Comparison of ENCODE assay signal across 8 cellular contexts in genomic region chr11:64778223-64778472, GRCh38. TPM values are rescaled to one million over a fixed set of nuclear protein-coding genes. Genes with fewer than 3 reads are reported as not detected.
A peak's percentile ranks its signal among the peaks of the same experiment; 100 is the strongest.
DNase-seq lines count a peak whose midpoint lies in the region; ATAC-seq and TF ChIP-seq lines count a peak whose summit lies in the region.

No MANE protein-coding gene starts in this region.

- peak overlapping the region; percentile 94 for H3K9ac ChIP-seq in HUES6 (ENCODE audit: low read length)

- peak overlapping the region; percentile 93 for H3K27ac ChIP-seq in HUES6 (ENCODE audit: low read depth, low read length)
- H3K27ac ChIP-seq in dorsolateral prefrontal cortex = peak overlapping the region; percentile 82 to 100 (median 98)

- peak; percentile 15 for ATAC-seq in GM19023 (IDR thresholded peaks at IDR 0.05; ENCODE audit: unreplicated experiment)

- TF ChIP-seq CTCF in dorsolateral prefrontal cortex (IDR thresholded peaks at IDR 0.05 in 54 of 56, conservative IDR thresholded peaks at IDR 0.05 in 2 of 56; ENCODE audit: low read depth in 1 of 56, partially characterized antibody in 56 of 56) = no peak
- TF ChIP-seq CTCF in GM13977 (IDR thresholded peaks at IDR 0.05; ENCODE audit: extremely low read depth, insufficient read depth, missing control alignments) = no peak

- H3K4me1 ChIP-seq in HUES6 (ENCODE audit: control insufficient read depth, insufficient read depth, low read length) = peaks cover 7% of the 10 kb centered on the region
- H3K4me1 ChIP-seq in neuron (ENCODE audit: insufficient read depth, low read length) = peaks cover 28% of the 10 kb centered on the region

- no peak for DNase-seq in dorsolateral prefrontal cortex
- no peak for DNase-seq in cerebellum (ENCODE audit: low spot score)
- no peak for DNase-seq in pons (ENCODE audit: low spot score)
- DNase-seq in GM03348 (ENCODE audit: low spot score) = no peak
- DNase-seq in GM13977 (ENCODE audit: low spot score) = no peak

- H3K4me3 ChIP-seq in HUES6 (ENCODE audit: low read depth, low read length) (peak overlapping the region; percentile 78), dorsolateral prefrontal cortex (peak overlapping the region; percentile 43 to 99 (median 89)), neuron (ENCODE audit: low read length) (peak overlapping the region; percentile 99)

- H3K36me3 ChIP-seq in HUES6 (ENCODE audit: control insufficient read depth, insufficient read depth, low read length) (peaks cover 44% of the 10 kb centered on the region), neuron (ENCODE audit: insufficient read depth, low read length) (peaks cover 51% of the 10 kb centered on the region)

- in situ Hi-C loops in GM13977 (cut with MboI; ENCODE audit: low pct_unique_long_range_greater_than_20kb, low sequenced_read_pairs, unreplicated experiment) = no loop called here

- intact Hi-C loops in dorsolateral prefrontal cortex (cut with DNase I) = loop anchor here in 1 of 2 donors (2.0 kb wide), 1 partner anchor 25 kb away; the partner anchor contains the start of gene MAP4K2

- H3K27me3 ChIP-seq in HUES6 (ENCODE audit: control insufficient read depth, insufficient read depth, low read length) = no peaks in the 10 kb centered on the region
- H3K27me3 ChIP-seq in dorsolateral prefrontal cortex = no peaks in the 10 kb centered on the region
- no peaks in the 10 kb centered on the region for H3K27me3 ChIP-seq in neuron (ENCODE audit: insufficient read depth, low read length)

- H3K9me3 ChIP-seq in HUES6 (ENCODE audit: control insufficient read depth, insufficient read depth, low read depth, low read length) (no peaks in the 10 kb centered on the region), neuron (ENCODE audit: low read length) (no peaks in the 10 kb centered on the region)

- no peak overlapping the region for H2AFZ ChIP-seq in neuron (ENCODE audit: low read depth, low read length)

RNA-seq across cellular contexts. Expression of gene SF1, which starts 0.2 kb away (rescaled TPM):
- total RNA-seq in dorsolateral prefrontal cortex (100 to 1,000 TPM; 198 to 357 (median 281) TPM), cerebellum (108 TPM)

RNA-seq across cellular contexts. Expression of gene PYGM, which starts 18.4 kb away (rescaled TPM):
- 10 to 100 TPM in 111 of 120 experiments, 1 to 10 TPM in 9; 4.6 to 94.1 (median 19.4) TPM for total RNA-seq in dorsolateral prefrontal cortex
- 1.1 TPM for total RNA-seq in cerebellum

RNA-seq across cellular contexts. Expression of gene MAP4K2, which starts 24.9 kb away (rescaled TPM):
- 10 to 100 TPM; 26.4 to 59.7 (median 38.5) TPM for total RNA-seq in dorsolateral prefrontal cortex
- total RNA-seq in cerebellum = 10.1 TPM

RNA-seq across cellular contexts. Expression of gene MEN1, which starts 32.2 kb away (rescaled TPM):
- 10 to 100 TPM; 21.1 to 40.5 (median 28.6) TPM for total RNA-seq in dorsolateral prefrontal cortex
- total RNA-seq in cerebellum = 13.2 TPM

RNA-seq across cellular contexts. Expression of gene RASGRP2, which starts 34.2 kb away (rescaled TPM):
- total RNA-seq in dorsolateral prefrontal cortex (10 to 100 TPM; 15.2 to 58.6 (median 32.8) TPM), cerebellum (17.5 TPM)
